ENCODE assay signal across 8 cellular contexts in the genomic region with DNA sequence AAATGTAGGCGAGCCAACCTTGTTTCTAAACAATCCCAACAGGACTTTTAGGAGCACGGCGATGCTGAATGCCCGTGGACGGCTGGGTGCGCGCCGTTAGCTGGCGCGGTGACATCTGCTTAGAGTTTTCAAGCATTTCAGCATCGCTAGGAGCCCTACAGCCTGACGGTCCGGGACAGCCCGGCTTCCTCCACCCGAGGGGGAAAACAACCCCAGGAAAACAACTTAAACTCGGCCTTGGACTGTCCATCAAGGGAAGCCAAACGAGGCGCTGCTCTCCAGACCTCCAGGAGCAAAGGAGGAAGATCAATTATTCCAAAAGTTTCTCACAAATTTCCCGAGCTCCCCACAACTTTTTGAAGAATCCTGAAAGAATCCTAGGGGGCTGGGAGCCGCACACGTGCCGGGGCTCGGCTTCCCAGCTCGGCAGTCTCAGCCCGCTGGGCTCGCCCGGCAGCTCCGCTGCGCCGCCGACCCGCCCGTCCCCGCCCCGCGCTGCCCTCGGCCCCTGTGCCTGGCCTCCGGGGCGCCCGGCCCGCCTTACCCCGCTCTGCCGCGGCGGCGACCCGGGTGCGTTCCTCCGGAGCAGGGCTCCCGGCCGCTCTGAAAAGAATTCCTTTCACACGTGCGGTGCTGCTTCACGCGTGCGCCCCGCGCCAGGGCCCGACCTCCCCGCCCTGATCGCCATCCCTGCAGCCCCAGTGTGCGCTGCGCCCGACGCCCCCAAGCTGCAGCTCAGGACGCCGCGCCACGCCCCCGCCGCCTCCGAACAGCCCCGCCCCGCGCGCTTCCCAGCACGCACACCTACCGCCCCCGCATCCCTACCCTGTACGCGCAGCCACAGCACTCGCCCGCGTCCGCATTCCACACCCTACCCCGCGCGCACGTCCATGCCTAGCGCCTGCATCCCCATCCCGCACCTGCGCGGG. TPM values are rescaled to one million over a fixed set of nuclear protein-coding genes. Genes with fewer than 3 reads are reported as not detected.
DNase-seq lines count a peak whose midpoint lies in the region; ATAC-seq and TF ChIP-seq lines count a peak whose summit lies in the region.

A gene (minus strand): TSS at position 707 of the 929 bp plus-strand sequence. CDS start 17,764 bp downstream, outside the sequence.

- DNase-seq in GM13976 (ENCODE audit: low spot score), result peak; percentile 61
- DNase-seq in NCI-H1105 treated with DMSO at 0.1 percent for 48 hours (lab: John Stamatoyannopoulos, UW), result peak; percentile 1
- peak; percentile 57 for DNase-seq in activated T-cell treated with anti-CD3 and anti-CD28 coated beads for 48 hours (ENCODE audit: low read depth)
- DNase-seq in psoas muscle, result no peak
- DNase-seq in AML-193 (lab: John Stamatoyannopoulos, UW), result no peak
- DNase-seq in pons (ENCODE audit: low spot score), result no peak

- H3K27me3 ChIP-seq in gastroesophageal sphincter (peaks cover 76% of the 10 kb centered on the region), psoas muscle (ENCODE audit: insufficient read depth in 3 of 3, low read length in 2 of 3) (peaks cover 0 to 73% (median 19%) of the 10 kb centered on the region in 3 donors)

- POLR2A ChIA-PET in HEK293 (lab: Yijun Ruan, JAX), result interaction anchor here (0.9 kb wide), 1 partner anchor 32 kb away, joined by 3 read pairs; no protein-coding TSS in a partner anchor

- WGBS in gastroesophageal sphincter (ENCODE audit: low coverage in 1 of 2), 2 donors, result 4 to 6% methylated on average over 12 to 15 of the region's 93 CpGs
- 1 to 2% (median 1%) methylated on average over 86 to 93 of the region's 93 CpGs for WGBS in psoas muscle, 3 donors

- CTCF ChIA-PET in HEK293 (lab: Yijun Ruan, JAX), result interaction anchor here (0.7 to 1.2 kb wide), 3 partner anchors 25 to 485 kb away, joined by 3 to 6 read pairs (median 3); no protein-coding TSS in a partner anchor

- no peak for TF ChIP-seq CTCF in GM13976 (IDR thresholded peaks at IDR 0.05; ENCODE audit: borderline replicate concordance, control extremely low read depth, extremely low read depth, insufficient read depth, missing control alignments)
- TF ChIP-seq CTCF in HEK293 (tag by site-specific recombination; IDR thresholded peaks at IDR 0.05), result peak; percentile 47; the same call in 1 of the 2 replicates
- TF ChIP-seq CTCF in gastroesophageal sphincter (IDR thresholded peaks at IDR 0.05), result peak in 1 of 4 experiments; percentile 14
- TF ChIP-seq CTCF in psoas muscle (IDR thresholded peaks at IDR 0.05), result no peak

- no peak for TF ChIP-seq EP300 in gastroesophageal sphincter (IDR thresholded peaks at IDR 0.05)

- no peaks in the 10 kb centered on the region for H3K9me3 ChIP-seq in HEK293 (ENCODE audit: control insufficient read depth, insufficient read depth, low read depth, low read length)
- H3K9me3 ChIP-seq in gastroesophageal sphincter, result no peaks in the 10 kb centered on the region
- no peaks in the 10 kb centered on the region for H3K9me3 ChIP-seq in psoas muscle

- H3K4me1 ChIP-seq in HEK293 (ENCODE audit: control insufficient read depth, insufficient read depth, low read length) (no peaks in the 10 kb centered on the region), gastroesophageal sphincter (peaks cover 0 to 24% (median 10%) of the 10 kb centered on the region in 3 donors), psoas muscle (no peaks in the 10 kb centered on the region)

- H3K36me3 ChIP-seq in HEK293 (ENCODE audit: control insufficient read depth in 2 of 2, insufficient read depth in 1 of 2, low read length in 2 of 2) (no peaks in the 10 kb centered on the region), gastroesophageal sphincter (no peaks in the 10 kb centered on the region), psoas muscle (ENCODE audit: insufficient read depth in 1 of 2, low read depth in 1 of 2) (no peaks in the 10 kb centered on the region)

- ATAC-seq in gastroesophageal sphincter, result peak; percentile 51
- ATAC-seq in psoas muscle, result peak; percentile 33 to 61 (median 36)

- peak within 1 kb of the TSS; percentile 49; the same call in 1 of the 2 replicates for H3K27ac ChIP-seq in HEK293 (ENCODE audit: extremely low read depth, low read depth, low read length)
- H3K27ac ChIP-seq in gastroesophageal sphincter, result no peak within 1 kb of the TSS
- no peak within 1 kb of the TSS for H3K27ac ChIP-seq in psoas muscle

- in situ Hi-C loops in GM13976 (cut with MboI; ENCODE audit: low sequenced_read_pairs, unreplicated experiment), result loop anchor here (25.0 kb wide), 2 partner anchors 173 to 423 kb away; no protein-coding TSS in a partner anchor

- TF ChIP-seq POLR2A in gastroesophageal sphincter (IDR thresholded peaks at IDR 0.05), result no peak

- H3K4me3 ChIP-seq in HEK293 (ENCODE audit: low read depth, low read length), result peak within 1 kb of the TSS; percentile 58
- peak within 1 kb of the TSS; percentile 1 to 47 for H3K4me3 ChIP-seq in gastroesophageal sphincter
- H3K4me3 ChIP-seq in psoas muscle, result peak within 1 kb of the TSS; percentile 55

- intact Hi-C loops in psoas muscle (cut with DNase I), result loop anchor here (5.0 to 10.0 kb wide), 3 partner anchors 68 to 176 kb away; no protein-coding TSS in a partner anchor

TF ChIP-seq in HEK293, 187 proteins besides CTCF, POLR2A, EP300 and RAD21 (continues in another document):
- TF ChIP-seq ZNF514 (tag by site-specific recombination; IDR thresholded peaks at IDR 0.05) (no peak), ZFP41 (tag by site-specific recombination; IDR thresholded peaks at IDR 0.05; ENCODE audit: borderline replicate concordance) (no peak), ZNF404 (tag by site-specific recombination; IDR thresholded peaks at IDR 0.05) (no peak), KLF8 (tag by site-specific recombination; IDR thresholded peaks at IDR 0.05) (peak; percentile 64; the same call in 1 of the 2 replicates), MYNN (tag by site-specific recombination; IDR thresholded peaks at IDR 0.05; ENCODE audit: borderline replicate concordance) (no peak), SP3 (tag by site-specific recombination; IDR thresholded peaks at IDR 0.05) (peak; percentile 53), ZNF510 (tag by site-specific recombination; IDR thresholded peaks at IDR 0.05; ENCODE audit: insufficient replicate concordance) (no peak), ZBTB20 (tag by site-specific recombination; IDR thresholded peaks at IDR 0.05) (peak; percentile 51; the same call in 1 of the 2 replicates), FEZF1 (tag by site-specific recombination; IDR thresholded peaks at IDR 0.05) (no peak), ZFHX2 (tag by site-specific recombination; conservative IDR thresholded peaks at IDR 0.05) (peak; percentile 98), ZNF629 (tag by site-specific recombination; IDR thresholded peaks at IDR 0.05) (no peak)
- TF ChIP-seq, protein P1, sequence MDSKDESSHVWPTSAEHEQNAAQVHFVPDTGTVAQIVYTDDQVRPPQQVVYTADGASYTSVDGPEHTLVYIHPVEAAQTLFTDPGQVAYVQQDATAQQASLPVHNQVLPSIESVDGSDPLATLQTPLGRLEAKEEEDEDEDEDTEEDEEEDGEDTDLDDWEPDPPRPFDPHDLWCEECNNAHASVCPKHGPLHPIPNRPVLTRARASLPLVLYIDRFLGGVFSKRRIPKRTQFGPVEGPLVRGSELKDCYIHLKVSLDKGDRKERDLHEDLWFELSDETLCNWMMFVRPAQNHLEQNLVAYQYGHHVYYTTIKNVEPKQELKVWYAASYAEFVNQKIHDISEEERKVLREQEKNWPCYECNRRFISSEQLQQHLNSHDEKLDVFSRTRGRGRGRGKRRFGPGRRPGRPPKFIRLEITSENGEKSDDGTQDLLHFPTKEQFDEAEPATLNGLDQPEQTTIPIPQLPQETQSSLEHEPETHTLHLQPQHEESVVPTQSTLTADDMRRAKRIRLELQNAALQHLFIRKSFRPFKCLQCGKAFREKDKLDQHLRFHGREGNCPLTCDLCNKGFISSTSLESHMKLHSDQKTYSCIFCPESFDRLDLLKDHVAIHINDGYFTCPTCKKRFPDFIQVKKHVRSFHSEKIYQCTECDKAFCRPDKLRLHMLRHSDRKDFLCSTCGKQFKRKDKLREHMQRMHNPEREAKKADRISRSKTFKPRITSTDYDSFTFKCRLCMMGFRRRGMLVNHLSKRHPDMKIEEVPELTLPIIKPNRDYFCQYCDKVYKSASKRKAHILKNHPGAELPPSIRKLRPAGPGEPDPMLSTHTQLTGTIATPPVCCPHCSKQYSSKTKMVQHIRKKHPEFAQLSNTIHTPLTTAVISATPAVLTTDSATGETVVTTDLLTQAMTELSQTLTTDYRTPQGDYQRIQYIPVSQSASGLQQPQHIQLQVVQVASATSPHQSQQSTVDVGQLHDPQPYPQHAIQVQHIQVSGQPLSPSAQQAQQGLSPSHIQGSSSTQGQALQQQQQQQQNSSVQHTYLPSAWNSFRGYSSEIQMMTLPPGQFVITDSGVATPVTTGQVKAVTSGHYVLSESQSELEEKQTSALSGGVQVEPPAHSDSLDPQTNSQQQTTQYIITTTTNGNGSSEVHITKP (tag by site-specific recombination; IDR thresholded peaks at IDR 0.05), result no peak
- TF ChIP-seq, protein P2, sequence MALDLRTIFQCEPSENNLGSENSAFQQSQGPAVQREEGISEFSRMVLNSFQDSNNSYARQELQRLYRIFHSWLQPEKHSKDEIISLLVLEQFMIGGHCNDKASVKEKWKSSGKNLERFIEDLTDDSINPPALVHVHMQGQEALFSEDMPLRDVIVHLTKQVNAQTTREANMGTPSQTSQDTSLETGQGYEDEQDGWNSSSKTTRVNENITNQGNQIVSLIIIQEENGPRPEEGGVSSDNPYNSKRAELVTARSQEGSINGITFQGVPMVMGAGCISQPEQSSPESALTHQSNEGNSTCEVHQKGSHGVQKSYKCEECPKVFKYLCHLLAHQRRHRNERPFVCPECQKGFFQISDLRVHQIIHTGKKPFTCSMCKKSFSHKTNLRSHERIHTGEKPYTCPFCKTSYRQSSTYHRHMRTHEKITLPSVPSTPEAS (tag by site-specific recombination; IDR thresholded peaks at IDR 0.05), result no peak
- TF ChIP-seq, protein P3, sequence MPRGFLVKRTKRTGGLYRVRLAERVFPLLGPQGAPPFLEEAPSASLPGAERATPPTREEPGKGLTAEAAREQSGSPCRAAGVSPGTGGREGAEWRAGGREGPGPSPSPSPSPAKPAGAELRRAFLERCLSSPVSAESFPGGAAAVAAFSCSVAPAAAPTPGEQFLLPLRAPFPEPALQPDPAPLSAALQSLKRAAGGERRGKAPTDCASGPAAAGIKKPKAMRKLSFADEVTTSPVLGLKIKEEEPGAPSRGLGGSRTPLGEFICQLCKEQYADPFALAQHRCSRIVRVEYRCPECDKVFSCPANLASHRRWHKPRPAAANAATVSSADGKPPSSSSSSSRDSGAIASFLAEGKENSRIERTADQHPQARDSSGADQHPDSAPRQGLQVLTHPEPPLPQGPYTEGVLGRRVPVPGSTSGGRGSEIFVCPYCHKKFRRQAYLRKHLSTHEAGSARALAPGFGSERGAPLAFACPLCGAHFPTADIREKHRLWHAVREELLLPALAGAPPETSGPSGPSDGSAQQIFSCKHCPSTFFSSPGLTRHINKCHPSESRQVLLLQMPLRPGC (tag by site-specific recombination; IDR thresholded peaks at IDR 0.05), result peak; percentile 17; the same call in 1 of the 2 replicates

RNA-seq across cellular contexts. Expression of the gene that starts here (rescaled TPM):
- total RNA-seq in gastroesophageal sphincter (under 1 TPM in 2 of 4 donors, not detected in 2; 0.04 to 0.07 TPM), psoas muscle (under 1 TPM in 1 of 4 donors, not detected in 3; 0.06 TPM)
- under 1 TPM in 1 of 3 donors, not detected in 2; 0.01 TPM for polyA plus RNA-seq in psoas muscle

Comparison
In these comparisons a context has a peak if more than half of its experiments do, and no peak if none do; other contexts are left out.
1. Peak in ATAC-seq and H3K4me3 ChIP-seq in gastroesophageal sphincter; RNA of the gene not detected or under 1 TPM.
2. Peak in ATAC-seq and H3K4me3 ChIP-seq in psoas muscle; RNA of the gene not detected or under 1 TPM.
3. DNase-seq: peak in GM13976 (single experiment), NCI-H1105 treated with DMSO at 0.1 percent for 48 hours (single experiment) and activated T-cell treated with anti-CD3 and anti-CD28 coated beads for 48 hours (single experiment); none in psoas muscle (0 of 2), AML-193 (0 of 2) and pons (single experiment).
4. Peak in every context shown above with its lines, with median percentiles within 50 percentile points of each other: H3K4me3 ChIP-seq.